In the genomic region with DNA sequence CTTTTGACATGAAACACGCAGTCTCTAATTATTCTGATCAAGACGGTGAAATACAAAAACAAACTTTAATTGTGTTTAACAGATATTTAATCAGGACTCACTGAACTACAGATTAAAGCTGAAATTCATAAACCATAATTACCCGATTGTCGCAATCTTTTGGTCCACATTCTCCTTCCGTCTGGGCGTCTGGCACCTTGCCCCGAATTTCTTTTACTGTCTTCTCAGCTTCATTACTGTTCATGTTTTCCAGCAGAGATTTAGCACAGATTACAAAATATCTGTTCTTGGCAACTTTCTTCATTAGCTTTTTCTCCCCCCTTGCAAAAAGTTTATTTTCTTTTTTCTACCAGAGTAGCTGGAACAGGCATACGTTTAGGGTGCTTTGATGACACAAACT, we compare ENCODE assay signal across 1 cellular context.
TF ChIP-seq lines count a peak whose summit lies in the region.

No MANE protein-coding gene starts in this region.

TF ChIP-seq in GM23338, 12 proteins besides CTCF, POLR2A, EP300 and RAD21 (continued from another document):
- TF ChIP-seq, protein P1, sequence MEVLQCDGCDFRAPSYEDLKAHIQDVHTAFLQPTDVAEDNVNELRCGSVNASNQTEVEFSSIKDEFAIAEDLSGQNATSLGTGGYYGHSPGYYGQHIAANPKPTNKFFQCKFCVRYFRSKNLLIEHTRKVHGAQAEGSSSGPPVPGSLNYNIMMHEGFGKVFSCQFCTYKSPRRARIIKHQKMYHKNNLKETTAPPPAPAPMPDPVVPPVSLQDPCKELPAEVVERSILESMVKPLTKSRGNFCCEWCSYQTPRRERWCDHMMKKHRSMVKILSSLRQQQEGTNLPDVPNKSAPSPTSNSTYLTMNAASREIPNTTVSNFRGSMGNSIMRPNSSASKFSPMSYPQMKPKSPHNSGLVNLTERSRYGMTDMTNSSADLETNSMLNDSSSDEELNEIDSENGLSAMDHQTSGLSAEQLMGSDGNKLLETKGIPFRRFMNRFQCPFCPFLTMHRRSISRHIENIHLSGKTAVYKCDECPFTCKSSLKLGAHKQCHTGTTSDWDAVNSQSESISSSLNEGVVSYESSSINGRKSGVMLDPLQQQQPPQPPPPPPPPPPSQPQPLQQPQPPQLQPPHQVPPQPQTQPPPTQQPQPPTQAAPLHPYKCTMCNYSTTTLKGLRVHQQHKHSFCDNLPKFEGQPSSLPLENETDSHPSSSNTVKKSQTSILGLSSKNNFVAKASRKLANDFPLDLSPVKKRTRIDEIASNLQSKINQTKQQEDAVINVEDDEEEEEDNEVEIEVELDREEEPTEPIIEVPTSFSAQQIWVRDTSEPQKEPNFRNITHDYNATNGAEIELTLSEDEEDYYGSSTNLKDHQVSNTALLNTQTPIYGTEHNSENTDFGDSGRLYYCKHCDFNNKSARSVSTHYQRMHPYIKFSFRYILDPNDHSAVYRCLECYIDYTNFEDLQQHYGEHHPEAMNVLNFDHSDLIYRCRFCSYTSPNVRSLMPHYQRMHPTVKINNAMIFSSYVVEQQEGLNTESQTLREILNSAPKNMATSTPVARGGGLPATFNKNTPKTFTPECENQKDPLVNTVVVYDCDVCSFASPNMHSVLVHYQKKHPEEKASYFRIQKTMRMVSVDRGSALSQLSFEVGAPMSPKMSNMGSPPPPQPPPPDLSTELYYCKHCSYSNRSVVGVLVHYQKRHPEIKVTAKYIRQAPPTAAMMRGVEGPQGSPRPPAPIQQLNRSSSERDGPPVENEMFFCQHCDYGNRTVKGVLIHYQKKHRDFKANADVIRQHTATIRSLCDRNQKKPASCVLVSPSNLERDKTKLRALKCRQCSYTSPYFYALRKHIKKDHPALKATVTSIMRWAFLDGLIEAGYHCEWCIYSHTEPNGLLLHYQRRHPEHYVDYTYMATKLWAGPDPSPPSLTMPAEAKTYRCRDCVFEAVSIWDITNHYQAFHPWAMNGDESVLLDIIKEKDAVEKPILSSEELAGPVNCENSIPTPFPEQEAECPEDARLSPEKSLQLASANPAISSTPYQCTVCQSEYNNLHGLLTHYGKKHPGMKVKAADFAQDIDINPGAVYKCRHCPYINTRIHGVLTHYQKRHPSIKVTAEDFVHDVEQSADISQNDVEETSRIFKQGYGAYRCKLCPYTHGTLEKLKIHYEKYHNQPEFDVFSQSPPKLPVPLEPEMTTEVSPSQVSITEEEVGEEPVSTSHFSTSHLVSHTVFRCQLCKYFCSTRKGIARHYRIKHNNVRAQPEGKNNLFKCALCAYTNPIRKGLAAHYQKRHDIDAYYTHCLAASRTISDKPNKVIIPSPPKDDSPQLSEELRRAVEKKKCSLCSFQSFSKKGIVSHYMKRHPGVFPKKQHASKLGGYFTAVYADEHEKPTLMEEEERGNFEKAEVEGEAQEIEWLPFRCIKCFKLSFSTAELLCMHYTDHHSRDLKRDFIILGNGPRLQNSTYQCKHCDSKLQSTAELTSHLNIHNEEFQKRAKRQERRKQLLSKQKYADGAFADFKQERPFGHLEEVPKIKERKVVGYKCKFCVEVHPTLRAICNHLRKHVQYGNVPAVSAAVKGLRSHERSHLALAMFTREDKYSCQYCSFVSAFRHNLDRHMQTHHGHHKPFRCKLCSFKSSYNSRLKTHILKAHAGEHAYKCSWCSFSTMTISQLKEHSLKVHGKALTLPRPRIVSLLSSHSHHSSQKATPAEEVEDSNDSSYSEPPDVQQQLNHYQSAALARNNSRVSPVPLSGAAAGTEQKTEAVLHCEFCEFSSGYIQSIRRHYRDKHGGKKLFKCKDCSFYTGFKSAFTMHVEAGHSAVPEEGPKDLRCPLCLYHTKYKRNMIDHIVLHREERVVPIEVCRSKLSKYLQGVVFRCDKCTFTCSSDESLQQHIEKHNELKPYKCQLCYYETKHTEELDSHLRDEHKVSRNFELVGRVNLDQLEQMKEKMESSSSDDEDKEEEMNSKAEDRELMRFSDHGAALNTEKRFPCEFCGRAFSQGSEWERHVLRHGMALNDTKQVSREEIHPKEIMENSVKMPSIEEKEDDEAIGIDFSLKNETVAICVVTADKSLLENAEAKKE (CRISPR knock-in tag; IDR thresholded peaks at IDR 0.05): no peak
- TF ChIP-seq STAT1 (IDR thresholded peaks at IDR 0.05; ENCODE audit: unreplicated experiment) (no peak), ETS1 (IDR thresholded peaks at IDR 0.05) (no peak), NANOG (IDR thresholded peaks at IDR 0.05; ENCODE audit: borderline replicate concordance) (no peak), ZNF331 (CRISPR knock-in tag; IDR thresholded peaks at IDR 0.05; ENCODE audit: low read depth) (no peak), POLR2AphosphoS5 (IDR thresholded peaks at IDR 0.05; ENCODE audit: low read depth) (no peak), EZH2 (IDR thresholded peaks at IDR 0.05; ENCODE audit: low read depth, unreplicated experiment) (no peak), ZNF114 (CRISPR knock-in tag; IDR thresholded peaks at IDR 0.05) (no peak), CREB1 (CRISPR knock-in tag; IDR thresholded peaks at IDR 0.05; ENCODE audit: low read depth) (no peak), REST (IDR thresholded peaks at IDR 0.05; ENCODE audit: unreplicated experiment) (no peak), JUNB (IDR thresholded peaks at IDR 0.05; ENCODE audit: unreplicated experiment) (no peak)
